In genomic region chr4:47531241-47531953, GRCh38 we compare ENCODE assay signal across 8 cellular contexts. TPM values are rescaled to one million over a fixed set of nuclear protein-coding genes. Genes with fewer than 3 reads are reported as not detected.
DNase-seq lines count a peak whose midpoint lies in the region; ATAC-seq and TF ChIP-seq lines count a peak whose summit lies in the region.
"Had no signal": no experiment of that assay in that cellular context is flagged by ENCODE, and none has a peak within 500 bp of the region (broad histone marks: within the 10 kb centered on the region; RNA-seq: fewer than 3 reads in every experiment).

No MANE protein-coding gene starts in this region.

- H3K4me3 ChIP-seq in PC-9, result no peak overlapping the region

- intact Hi-C loops in PC-9 (cut with micrococcal nuclease; ENCODE audit: unreplicated experiment), result loop anchor here (1.0 to 2.0 kb wide), 3 partner anchors 33 to 69 kb away; partner anchors contain the start of genes ATP10D and COMMD8

- no peaks in the 10 kb centered on the region for H3K27me3 ChIP-seq in PC-9 (ENCODE audit: insufficient read depth, low read depth)

- H3K27me3 Mint-ChIP-seq in activated naive CD8-positive, alpha-beta T cell treated with anti-CD3 and anti-CD28 coated beads, Interleukin-2, amount 10 ng/mL, durations not matched to agents 7 days and 5 days, result no peaks in the 10 kb centered on the region
- H3K27me3 Mint-ChIP-seq: dendritic cell treated with granulocyte-macrophage colony-stimulating factor and Interleukin-4, amounts not matched to agents 40 ng/mL and 50 ng/mL, for 4 days had no signal

- TF ChIP-seq CTCF in PC-9 (conservative IDR thresholded peaks at IDR 0.05), result no peak

- H3K36me3 ChIP-seq in PC-9 (ENCODE audit: low read depth), result peaks cover 22% of the 10 kb centered on the region

- no peaks in the 10 kb centered on the region for H3K9me2 ChIP-seq in PC-9 (ENCODE audit: insufficient read depth)

- DNase-seq in PC-9 (peak; percentile 45 to 85), iPS DF 4.7 (ENCODE audit: extremely low read depth, low spot score) (peak; percentile 16), NCI-H2171 (lab: John Stamatoyannopoulos, UW) (no peak)
- peak; percentile 56 for DNase-seq in activated naive CD8-positive, alpha-beta T cell treated with anti-CD3 and anti-CD28 coated beads, Interleukin-2, amount 10 ng/mL, durations not matched to agents 7 days and 5 days
- DNase-seq in stimulated activated CD8-positive, alpha-beta memory T cell treated with anti-CD3 and anti-CD28 coated beads, Interleukin-15, amount 100 ng/mL, for 48 hours (ENCODE audit: low read depth in 2 of 2), result peak; percentile 30 to 45

- no peaks in the 10 kb centered on the region for H4K20me1 ChIP-seq in PC-9 (ENCODE audit: insufficient read depth)

- peak overlapping the region; percentile 42 for H3K4me2 ChIP-seq in PC-9

- H3K27ac Mint-ChIP-seq in activated naive CD8-positive, alpha-beta T cell treated with anti-CD3 and anti-CD28 coated beads, Interleukin-2, amount 10 ng/mL, durations not matched to agents 7 days and 5 days, result peak overlapping the region; percentile 91
- H3K27ac Mint-ChIP-seq: dendritic cell treated with granulocyte-macrophage colony-stimulating factor and Interleukin-4, amounts not matched to agents 40 ng/mL and 50 ng/mL, for 4 days had no signal

- POLR2A ChIA-PET in PC-9 (lab: Charles Lee; ENCODE audit: unreplicated experiment), result interaction anchor here (0.6 kb wide), 5 partner anchors 12 to 517 kb away, joined by 3 to 10 read pairs (median 6); no protein-coding TSS in a partner anchor
- POLR2A ChIA-PET in activated naive CD8-positive, alpha-beta T cell treated with anti-CD3 and anti-CD28 coated beads, Interleukin-2, amount 10 ng/mL, durations not matched to agents 7 days and 5 days (lab: Charles Lee), result interaction anchor here (0.8 to 1.1 kb wide), 4 partner anchors 11 to 68 kb away, joined by 3 to 5 read pairs (median 4); partner anchors contain the start of genes ATP10D and COMMD8

- H3K4me1 ChIP-seq in PC-9 (replicated peaks; ENCODE audit: insufficient read depth), result peaks cover 22% of the 10 kb centered on the region

- peaks cover 8% of the 10 kb centered on the region for H3F3A ChIP-seq in PC-9 (ENCODE audit: insufficient read depth, low read depth)

- no peak overlapping the region for H2AFZ ChIP-seq in PC-9

- H3K4me1 Mint-ChIP-seq in activated naive CD8-positive, alpha-beta T cell treated with anti-CD3 and anti-CD28 coated beads, Interleukin-2, amount 10 ng/mL, durations not matched to agents 7 days and 5 days, result peaks cover 55% of the 10 kb centered on the region

- peaks cover 14% of the 10 kb centered on the region for H3K9me3 Mint-ChIP-seq in activated naive CD8-positive, alpha-beta T cell treated with anti-CD3 and anti-CD28 coated beads, Interleukin-2, amount 10 ng/mL, durations not matched to agents 7 days and 5 days

- no peaks in the 10 kb centered on the region for H3K79me2 ChIP-seq in PC-9 (ENCODE audit: low read depth)

- CTCF ChIA-PET in PC-9 (lab: Charles Lee), result no interaction called here

- peaks cover 66% of the 10 kb centered on the region for H3K36me3 Mint-ChIP-seq in activated naive CD8-positive, alpha-beta T cell treated with anti-CD3 and anti-CD28 coated beads, Interleukin-2, amount 10 ng/mL, durations not matched to agents 7 days and 5 days

- no TSS peak for BruUV-seq in PC-9 (replicated peaks; lab: Mats Ljungman, UMichigan)

- peak; percentile 99 for ATAC-seq in GM18909 (IDR thresholded peaks at IDR 0.05; ENCODE audit: poor library complexity, unreplicated experiment)
- ATAC-seq in HG02938 (IDR thresholded peaks at IDR 0.05; ENCODE audit: unreplicated experiment), result peak; percentile 96
- ATAC-seq in activated naive CD8-positive, alpha-beta T cell treated with anti-CD3 and anti-CD28 coated beads, Interleukin-2, amount 10 ng/mL, durations not matched to agents 7 days and 5 days (ENCODE audit: low read depth), result peak; percentile 98

- peak overlapping the region; percentile 66 for H3K27ac ChIP-seq in PC-9

- peaks cover 21% of the 10 kb centered on the region; the same call in 1 of the 2 replicates for H3K9me3 ChIP-seq in PC-9 (ENCODE audit: insufficient read depth, low read depth)

- H3K4me3 Mint-ChIP-seq in activated naive CD8-positive, alpha-beta T cell treated with anti-CD3 and anti-CD28 coated beads, Interleukin-2, amount 10 ng/mL, durations not matched to agents 7 days and 5 days, result peak overlapping the region; percentile 67
- H3K4me3 Mint-ChIP-seq: dendritic cell treated with granulocyte-macrophage colony-stimulating factor and Interleukin-4, amounts not matched to agents 40 ng/mL and 50 ng/mL, for 4 days had no signal

RNA-seq across cellular contexts. Expression of gene ATP10D, which starts 46.3 kb away (rescaled TPM):
- total RNA-seq in PC-9 (2021), result 29.3 and 35.2 TPM in 2 replicates
- 10 to 100 TPM; 10.9 to 16.1 TPM for total RNA-seq in activated naive CD8-positive, alpha-beta T cell treated with anti-CD3 and anti-CD28 coated beads, Interleukin-2, amount 10 ng/mL, durations not matched to agents 7 days and 5 days
